In the genomic region with DNA sequence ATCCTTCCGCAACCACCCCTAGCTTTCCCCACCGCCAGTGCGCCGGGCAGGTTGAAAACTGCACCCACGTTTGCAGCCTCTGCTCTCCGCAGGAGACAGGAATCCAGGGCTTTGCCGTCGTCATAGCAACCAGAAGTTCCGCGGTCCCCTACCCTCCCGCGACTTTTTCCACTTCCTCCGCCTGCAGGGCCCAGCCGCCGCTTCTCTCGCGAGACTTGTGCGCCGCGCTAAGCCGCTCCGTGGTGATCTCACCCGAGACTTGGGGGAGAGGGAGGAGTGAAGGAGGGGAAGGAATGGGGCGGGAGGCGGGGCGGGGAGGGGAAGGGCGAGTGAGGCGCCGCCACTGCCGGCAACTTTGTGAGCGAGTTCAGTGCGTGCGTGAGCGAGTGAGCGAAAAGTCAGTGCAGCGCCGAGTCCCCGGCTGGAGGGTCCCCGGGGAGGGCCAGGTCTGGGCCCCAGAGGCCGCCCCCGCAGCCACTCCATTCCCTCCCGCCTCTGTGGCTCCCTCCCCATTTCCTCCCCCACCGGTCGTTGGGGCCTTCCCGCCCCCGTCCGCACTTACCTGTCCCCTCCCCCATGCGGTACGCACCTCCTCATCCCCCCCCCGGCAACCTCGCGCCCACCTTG, we compare ENCODE assay signal across 8 cellular contexts.
DNase-seq lines count a peak whose midpoint lies in the region; ATAC-seq and TF ChIP-seq lines count a peak whose summit lies in the region.

A gene (plus strand): TSS at position 370 of the 627 bp plus-strand sequence.

- H3K4me3 Mint-ChIP-seq in central memory CD8-positive, alpha-beta T cell = peak within 1 kb of the TSS; percentile 92

- H3K4me1 Mint-ChIP-seq in central memory CD8-positive, alpha-beta T cell = peaks cover 50% of the 10 kb centered on the region

- H3K27ac Mint-ChIP-seq in central memory CD8-positive, alpha-beta T cell (ENCODE audit: low read depth) = peak within 1 kb of the TSS; percentile 95

- peaks cover 14% of the 10 kb centered on the region for H3K36me3 Mint-ChIP-seq in central memory CD8-positive, alpha-beta T cell (ENCODE audit: insufficient read depth)

- DNase-seq in AG09309 (ENCODE audit: low read depth) (peak; percentile 95), NCI-H446 (lab: John Stamatoyannopoulos, UW) (peak; percentile 96 to 99), iris pigment epithelial cell (ENCODE audit: low read depth) (peak; percentile 99)
- peak; percentile 98 for DNase-seq in activated CD4-positive, CD25-positive, alpha-beta regulatory T cell treated with anti-CD3 and anti-CD28 coated beads, Interleukin-2, amount 50 U/mL, for 16 hours (ENCODE audit: low read depth, low spot score)
- DNase-seq in central memory CD8-positive, alpha-beta T cell (ENCODE audit: low spot score in 2 of 2) = peak; percentile 89 to 98
- peak; percentile 96 for DNase-seq in stimulated activated CD4-positive, alpha-beta T cell treated with anti-CD3 and anti-CD28 coated beads, Interleukin-12 subunit alpha, Interleukin-12 subunit beta, amount 100 ng/mL, for 4 hours

- ATAC-seq in GM19025 (IDR thresholded peaks at IDR 0.05; ENCODE audit: low read depth, unreplicated experiment) (peak; percentile 77), HG03342 (IDR thresholded peaks at IDR 0.05; ENCODE audit: unreplicated experiment) (peak; percentile 77)
- ATAC-seq in central memory CD8-positive, alpha-beta T cell (replicated peaks; ENCODE audit: extremely low read depth, poor library complexity, severe bottlenecking) = peak; percentile 89

- TF ChIP-seq CTCF in AG09309 (IDR thresholded peaks at IDR 0.05; ENCODE audit: control insufficient read depth, insufficient read depth, low read depth, low read length, missing control alignments) = no peak

- H3K27me3 Mint-ChIP-seq in central memory CD8-positive, alpha-beta T cell = no peaks in the 10 kb centered on the region

- no peaks in the 10 kb centered on the region for H3K9me3 Mint-ChIP-seq in central memory CD8-positive, alpha-beta T cell

- H3K4me3 ChIP-seq in AG09309 (ENCODE audit: control insufficient read depth, low read depth, low read length) = peak within 1 kb of the TSS; percentile 89

Comparison
In these comparisons a context has a peak if more than half of its experiments do, and no peak if none do; other contexts are left out.
1. Peak in every context shown above with its lines: DNase-seq, ATAC-seq and H3K4me3 ChIP-seq.